ENCODE assay signal across 18 cellular contexts in genomic region chr11:78339945-78340344, GRCh38.
DNase-seq lines count a peak whose midpoint lies in the region; ATAC-seq lines count a peak whose summit lies in the region.
"Had no signal": no experiment of that assay in that cellular context is flagged by ENCODE, and none has a peak within 500 bp of the region (broad histone marks: within the 10 kb centered on the region; RNA-seq: fewer than 3 reads in every experiment).

No MANE protein-coding gene starts in this region.

- ATAC-seq in activated CD8-positive, alpha-beta T cell treated with anti-CD3 and anti-CD28 coated beads, Interleukin-2, amount 10 ng/mL, durations not matched to agents 7 days and 5 days, result peak; percentile 61
- ATAC-seq in memory B cell (ENCODE audit: low read depth), result no peak
- ATAC-seq: left ventricle myocardium superior, mucosa of descending colon had no signal

- H3K27ac ChIP-seq in KOPT-K1 (ENCODE audit: low read depth, low read length, poor library complexity, severe bottlenecking), result peak overlapping the region; percentile 84
- H3K27ac ChIP-seq: spleen had no signal

- DNase-seq in NCI-H1092 treated with DMSO at 0.1 percent for 48 hours (lab: John Stamatoyannopoulos, UW) (peak; percentile 64), NCI-H1092 (lab: John Stamatoyannopoulos, UW) (no peak), memory B cell (ENCODE audit: low spot score in 2 of 2) (no peak), cerebellar nuclear complex (lab: John Stamatoyannopoulos, UW) (no peak), KBM-7 (no peak), NCI-H2227 (lab: John Stamatoyannopoulos, UW; ENCODE audit: unreplicated experiment) (no peak)
- DNase-seq in activated CD8-positive, alpha-beta T cell treated with anti-CD3 and anti-CD28 coated beads, Interleukin-2, amount 10 ng/mL, durations not matched to agents 7 days and 5 days, result no peak
- DNase-seq: 8988T; activated CD4-positive, alpha-beta T cell treated with anti-CD3 and anti-CD28 coated beads, Interleukin-2, amount 50 U/mL, for 4 hours; activated T-cell treated with anti-CD3 and anti-CD28 coated beads, Interleukin-2, amount 50 U/mL, for 48 hours; Kasumi-1; left ventricle myocardium superior; mucosa of descending colon; NCI-H526; spleen; stimulated activated CD4-positive, alpha-beta T cell treated with anti-CD3 and anti-CD28 coated beads, Interleukin-4, amount 100 ng/mL, for 4 hours had no signal

- peaks cover 34% of the 10 kb centered on the region for H3K4me1 Mint-ChIP-seq in activated CD8-positive, alpha-beta T cell treated with anti-CD3 and anti-CD28 coated beads, Interleukin-2, amount 10 ng/mL, durations not matched to agents 7 days and 5 days (ENCODE audit: low read depth)
- H3K4me1 Mint-ChIP-seq in memory B cell, result peaks cover 35% of the 10 kb centered on the region

- H3K27me3 Mint-ChIP-seq in activated CD8-positive, alpha-beta T cell treated with anti-CD3 and anti-CD28 coated beads, Interleukin-2, amount 10 ng/mL, durations not matched to agents 7 days and 5 days (ENCODE audit: low read depth), result peaks cover 4% of the 10 kb centered on the region
- H3K27me3 Mint-ChIP-seq in memory B cell, result no peaks in the 10 kb centered on the region
- H3K27me3 Mint-ChIP-seq: B cell had no signal

- peak overlapping the region; percentile 77 for H3K27ac Mint-ChIP-seq in activated CD8-positive, alpha-beta T cell treated with anti-CD3 and anti-CD28 coated beads, Interleukin-2, amount 10 ng/mL, durations not matched to agents 7 days and 5 days
- peak overlapping the region; percentile 89 for H3K27ac Mint-ChIP-seq in memory B cell
- H3K27ac Mint-ChIP-seq: B cell had no signal

- peaks cover 14% of the 10 kb centered on the region for H3K9me3 Mint-ChIP-seq in activated CD8-positive, alpha-beta T cell treated with anti-CD3 and anti-CD28 coated beads, Interleukin-2, amount 10 ng/mL, durations not matched to agents 7 days and 5 days (ENCODE audit: insufficient read depth)
- no peaks in the 10 kb centered on the region for H3K9me3 Mint-ChIP-seq in memory B cell

- in situ Hi-C loops in KBM-7 (cut with MboI; ENCODE audit: low pct_unique_long_range_greater_than_20kb, low sequenced_read_pairs), result no loop called here

- H3K4me3 Mint-ChIP-seq in activated CD8-positive, alpha-beta T cell treated with anti-CD3 and anti-CD28 coated beads, Interleukin-2, amount 10 ng/mL, durations not matched to agents 7 days and 5 days, result no peak overlapping the region
- H3K4me3 Mint-ChIP-seq in memory B cell, result no peak overlapping the region
- H3K4me3 Mint-ChIP-seq: B cell had no signal

- H3K36me3 Mint-ChIP-seq in activated CD8-positive, alpha-beta T cell treated with anti-CD3 and anti-CD28 coated beads, Interleukin-2, amount 10 ng/mL, durations not matched to agents 7 days and 5 days (ENCODE audit: low read depth), result peaks cover 34% of the 10 kb centered on the region
- peaks cover 5% of the 10 kb centered on the region for H3K36me3 Mint-ChIP-seq in memory B cell

- POLR2A ChIA-PET in activated CD8-positive, alpha-beta T cell treated with anti-CD3 and anti-CD28 coated beads, Interleukin-2, amount 10 ng/mL, durations not matched to agents 7 days and 5 days (lab: Charles Lee), result interaction anchor here (0.6 to 0.8 kb wide), 2 partner anchors 47 to 201 kb away, joined by 3 to 4 read pairs; partner anchors contain the start of gene ALG8

- H3K9me3 ChIP-seq in KOPT-K1 (ENCODE audit: insufficient read depth, low read length, poor library complexity, severe bottlenecking), result peaks cover 7% of the 10 kb centered on the region
- H3K9me3 ChIP-seq: mucosa of descending colon, spleen had no signal

- CTCF ChIA-PET in activated CD8-positive, alpha-beta T cell treated with anti-CD3 and anti-CD28 coated beads, Interleukin-2, amount 10 ng/mL, durations not matched to agents 7 days and 5 days (lab: Charles Lee), result interaction anchor here (0.8 to 2.4 kb wide), 7 partner anchors 10 to 224 kb away, joined by 3 to 10 read pairs (median 4); partner anchors contain the start of gene GAB2

- H3K36me3 ChIP-seq in KOPT-K1 (ENCODE audit: insufficient read depth, low read length), result no peaks in the 10 kb centered on the region
- H3K36me3 ChIP-seq: spleen had no signal
